12 cellular contexts compared by ENCODE assay signal in genomic region chr10:110456046-110456445, GRCh38. TPM values are rescaled to one million over a fixed set of nuclear protein-coding genes. Genes with fewer than 3 reads are reported as not detected.
DNase-seq lines count a peak whose midpoint lies in the region; ATAC-seq, FAIRE-seq and TF ChIP-seq lines count a peak whose summit lies in the region.
"Had no signal": no experiment of that assay in that cellular context is flagged by ENCODE, and none has a peak within 500 bp of the region (broad histone marks: within the 10 kb centered on the region; RNA-seq: fewer than 3 reads in every experiment).

No MANE protein-coding gene starts in this region.

- H4K20me1 ChIP-seq in PC-3 (ENCODE audit: low read length) (no peaks in the 10 kb centered on the region), keratinocyte (ENCODE audit: control insufficient read depth, extremely low read depth, insufficient read depth, low read length) (no peaks in the 10 kb centered on the region)

- peaks cover 53% of the 10 kb centered on the region for H3K4me1 Mint-ChIP-seq in activated T-cell treated with anti-CD3 and anti-CD28 coated beads, Interleukin-2, amount 50 U/mL, for 24 hours (ENCODE audit: low read depth)

- no peak overlapping the region for H3K4me3 ChIP-seq in PC-3 (ENCODE audit: low read length)
- no peak overlapping the region for H3K4me3 ChIP-seq in keratinocyte (ENCODE audit: control insufficient read depth in 2 of 3, extremely low read depth in 1 of 3, insufficient read depth in 2 of 3, low read depth in 1 of 3, low read length in 3 of 3)
- H3K4me3 ChIP-seq in stomach = no peak overlapping the region
- H3K4me3 ChIP-seq in uterus = no peak overlapping the region
- no peak overlapping the region for H3K4me3 ChIP-seq in testis
- H3K4me3 ChIP-seq: esophagus squamous epithelium had no signal

- no TSS peak for BruUV-seq in PC-3 (replicated peaks; lab: Mats Ljungman, UMichigan)

- H3K9ac ChIP-seq in PC-3 (ENCODE audit: low read length) = no peak overlapping the region
- no peak overlapping the region for H3K9ac ChIP-seq in keratinocyte (ENCODE audit: control insufficient read depth, extremely low read depth, insufficient read depth, low read length)

- H3K4me1 ChIP-seq in PC-3 (ENCODE audit: insufficient read depth, low read length) = peaks cover 29% of the 10 kb centered on the region
- H3K4me1 ChIP-seq in keratinocyte (ENCODE audit: control insufficient read depth, extremely low read depth, insufficient read depth, low read length) = peaks cover 19% of the 10 kb centered on the region
- H3K4me1 ChIP-seq in stomach = peaks cover 0 to 31% (median 15%) of the 10 kb centered on the region in 4 donors
- no peaks in the 10 kb centered on the region for H3K4me1 ChIP-seq in uterus
- H3K4me1 ChIP-seq in testis = no peaks in the 10 kb centered on the region

- no peaks in the 10 kb centered on the region for H3K9me3 ChIP-seq in PC-3 (ENCODE audit: low read length)
- H3K9me3 ChIP-seq in keratinocyte (ENCODE audit: control insufficient read depth, low read depth, low read length) = no peaks in the 10 kb centered on the region
- no peaks in the 10 kb centered on the region for H3K9me3 ChIP-seq in stomach
- H3K9me3 ChIP-seq in uterus = no peaks in the 10 kb centered on the region
- H3K9me3 ChIP-seq in testis = no peaks in the 10 kb centered on the region
- H3K9me3 ChIP-seq: esophagus squamous epithelium had no signal

- no peak overlapping the region for H2AFZ ChIP-seq in PC-3 (ENCODE audit: low read length)
- H2AFZ ChIP-seq in keratinocyte (ENCODE audit: control insufficient read depth, low read length) = no peak overlapping the region

- H3K27ac ChIP-seq in PC-3 (ENCODE audit: low read length) = no peak overlapping the region
- H3K27ac ChIP-seq in keratinocyte (ENCODE audit: control insufficient read depth, insufficient read depth, low read length) = no peak overlapping the region
- no peak overlapping the region for H3K27ac ChIP-seq in stomach
- no peak overlapping the region for H3K27ac ChIP-seq in uterus
- no peak overlapping the region for H3K27ac ChIP-seq in testis
- H3K27ac ChIP-seq: esophagus squamous epithelium had no signal

- no peaks in the 10 kb centered on the region for H3K9me1 ChIP-seq in keratinocyte (ENCODE audit: control insufficient read depth, extremely low read depth, insufficient read depth, low read length)

- H3K79me2 ChIP-seq in PC-3 (ENCODE audit: low read length) (no peaks in the 10 kb centered on the region), keratinocyte (ENCODE audit: control insufficient read depth, insufficient read depth, low read length) (no peaks in the 10 kb centered on the region)

- CTCF ChIA-PET in PC-3 (lab: Charles Lee) = no interaction called here

- DNase-seq in activated T-cell treated with anti-CD3 and anti-CD28 coated beads, Interleukin-2, amount 50 U/mL, for 24 hours = no peak
- no peak for DNase-seq in activated T-cell treated with anti-CD3 and anti-CD28 coated beads, Interleukin-2, amount 50 U/mL, for 1 hour
- DNase-seq in PC-3 (peak; percentile 21), keratinocyte (ENCODE audit: low read depth, low spot score) (no peak), stomach (peak; percentile 36), NCI-H146 treated with DMSO at 0.1 percent for 48 hours (lab: John Stamatoyannopoulos, UW; ENCODE audit: unreplicated experiment) (no peak), uterus (no peak), testis (no peak)
- DNase-seq: esophagus squamous epithelium, NCI-H1092 treated with DMSO at 0.1 percent for 48 hours had no signal

- H3K4me2 ChIP-seq in PC-3 (ENCODE audit: low read length) = no peak overlapping the region
- H3K4me2 ChIP-seq in keratinocyte (ENCODE audit: control insufficient read depth, extremely low read depth, insufficient read depth, low read depth, low read length) = peak overlapping the region; percentile 25

- H3K36me3 ChIP-seq in PC-3 (ENCODE audit: low read depth, low read length) (no peaks in the 10 kb centered on the region), keratinocyte (ENCODE audit: control insufficient read depth in 2 of 2, extremely low read depth in 1 of 2, insufficient read depth in 2 of 2, low read length in 2 of 2) (no peaks in the 10 kb centered on the region), stomach (no peaks in the 10 kb centered on the region), uterus (no peaks in the 10 kb centered on the region), testis (ENCODE audit: low read depth, missing control alignments) (no peaks in the 10 kb centered on the region)
- H3K36me3 ChIP-seq: esophagus squamous epithelium had no signal

- H3K27me3 ChIP-seq in PC-3 (ENCODE audit: low read length) (no peaks in the 10 kb centered on the region), keratinocyte (ENCODE audit: control insufficient read depth, extremely low read depth, insufficient read depth, low read length) (no peaks in the 10 kb centered on the region), stomach (no peaks in the 10 kb centered on the region), uterus (no peaks in the 10 kb centered on the region), testis (no peaks in the 10 kb centered on the region)
- H3K27me3 ChIP-seq: esophagus squamous epithelium had no signal

- intact Hi-C loops in PC-3 (cut with micrococcal nuclease) (no loop called here), stomach (cut with DNase I; ENCODE audit: low total_unique reads) (no loop called here), uterus (cut with DNase I; ENCODE audit: low total_unique reads) (no loop called here), testis (cut with DNase I; ENCODE audit: low total_unique reads) (no loop called here)

- H3K4me3 Mint-ChIP-seq in activated T-cell treated with anti-CD3 and anti-CD28 coated beads, Interleukin-2, amount 50 U/mL, for 24 hours = no peak overlapping the region
- H3K4me3 Mint-ChIP-seq: naive thymus-derived CD4-positive, alpha-beta T cell had no signal

- H3F3A ChIP-seq in PC-3 (ENCODE audit: low read length, unreplicated experiment) = no peaks in the 10 kb centered on the region

- no peaks in the 10 kb centered on the region for H3K36me3 Mint-ChIP-seq in activated T-cell treated with anti-CD3 and anti-CD28 coated beads, Interleukin-2, amount 50 U/mL, for 24 hours (ENCODE audit: low read depth)
- H3K36me3 Mint-ChIP-seq: brain; naive thymus-derived CD4-positive, alpha-beta T cell had no signal

- TF ChIP-seq POLR2A in stomach (IDR thresholded peaks at IDR 0.05) (no peak), uterus (IDR thresholded peaks at IDR 0.05) (no peak), testis (IDR thresholded peaks at IDR 0.05) (no peak)

- FAIRE-seq in keratinocyte (lab: Jason Lieb, UNC) = peak; percentile 75

- POLR2A ChIA-PET in PC-3 (lab: Charles Lee; ENCODE audit: unreplicated experiment) = no interaction called here

- H3K27me3 Mint-ChIP-seq in activated T-cell treated with anti-CD3 and anti-CD28 coated beads, Interleukin-2, amount 50 U/mL, for 24 hours = no peaks in the 10 kb centered on the region

- dilution Hi-C loops in keratinocyte (cut with MboI; ENCODE audit: extremely low pct_ligation_motif_present, low sequenced_read_pairs) = no loop called here

- H3K9me2 ChIP-seq in PC-3 (replicated peaks; ENCODE audit: low read length) = no peaks in the 10 kb centered on the region

- H3K27ac Mint-ChIP-seq in activated T-cell treated with anti-CD3 and anti-CD28 coated beads, Interleukin-2, amount 50 U/mL, for 24 hours = peak overlapping the region; percentile 61

- ATAC-seq in PC-3 = no peak
- ATAC-seq: naive thymus-derived CD4-positive, alpha-beta T cell had no signal

- WGBS in stomach, 5 donors = 64 to 88% (median 73%) methylated on average over 1 of the region's 1 CpG
- 44 to 54% methylated on average over 1 of the region's 1 CpG for WGBS in testis, 2 donors

- H3K9me3 Mint-ChIP-seq in activated T-cell treated with anti-CD3 and anti-CD28 coated beads, Interleukin-2, amount 50 U/mL, for 24 hours = no peaks in the 10 kb centered on the region

- TF ChIP-seq CTCF in PC-3 (conservative IDR thresholded peaks at IDR 0.05; ENCODE audit: low read depth, low read length) (no peak), keratinocyte (optimal IDR thresholded peaks at IDR 0.05 in 1 of 3, IDR thresholded peaks at IDR 0.05 in 1 of 3, conservative IDR thresholded peaks at IDR 0.05 in 1 of 3; ENCODE audit: extremely low read depth in 1 of 3, insufficient read depth in 2 of 3, low read length in 3 of 3) (no peak), stomach (IDR thresholded peaks at IDR 0.05) (no peak), uterus (IDR thresholded peaks at IDR 0.05) (no peak), testis (IDR thresholded peaks at IDR 0.05) (no peak)

- no peak for TF ChIP-seq EP300 in stomach (IDR thresholded peaks at IDR 0.05)

RNA-seq across cellular contexts. Expression of gene DUSP5, which starts 41.7 kb away (rescaled TPM):
- 205 and 206 TPM in 2 replicates for total RNA-seq in PC-3 (2014; rRNA removed)
- 38.0 to 55.5 TPM (median 49.6 TPM) in 3 replicates for polyA plus RNA-seq in keratinocyte
- polyA plus RNA-seq in keratinocyte (2011; ENCODE audit: low read depth) = 22.8 TPM
- polyA plus RNA-seq in keratinocyte (2011; cell fraction: cytosol; rRNA removed) = 41.9 and 45.2 TPM in 2 replicates
- 50.2 and 50.3 TPM in 2 replicates for polyA plus RNA-seq in keratinocyte (2011; cell fraction: nucleus; rRNA removed)
- 33.6 and 62.0 TPM in 2 replicates for polyA plus RNA-seq in keratinocyte (2012; ENCODE audit: low replicate concordance)
- 95.1 to 130 TPM (median 126 TPM) in 3 replicates for polyA minus RNA-seq in keratinocyte
- 115 TPM for polyA minus RNA-seq in keratinocyte (2011; cell fraction: cytosol; rRNA and poly(A)+ RNA removed)
- 42.7 and 55.8 TPM in 2 replicates for polyA minus RNA-seq in keratinocyte (2011; cell fraction: nucleus; rRNA and poly(A)+ RNA removed)
- total RNA-seq in stomach = 10 to 100 TPM in 3 of 5 donors, 1 to 10 TPM in 1, under 1 TPM in 1; 0.58 to 22.3 (median 10.7) TPM
- polyA plus RNA-seq in stomach = 10 to 100 TPM in 2 of 3 donors, 1 to 10 TPM in 1; 9.9 to 23.2 (median 10.4) TPM
- total RNA-seq in uterus = 100 to 1,000 TPM in 1 of 4 donors, 10 to 100 TPM in 3; 10.4 to 112 (median 17.5) TPM
- total RNA-seq in testis = 10 to 100 TPM; 42.7 to 57.5 TPM
- 42.8 TPM for polyA plus RNA-seq in testis (ENCODE audit: insufficient read depth, low read depth, low replicate concordance)

Comparison
In these comparisons a context has a peak if more than half of its experiments do, and no peak if none do; other contexts are left out.
1. DNase-seq: peak in PC-3 (single experiment) and stomach (single experiment); none in activated T-cell treated with anti-CD3 and anti-CD28 coated beads, Interleukin-2, amount 50 U/mL, for 24 hours (single experiment), activated T-cell treated with anti-CD3 and anti-CD28 coated beads, Interleukin-2, amount 50 U/mL, for 1 hour (single experiment), keratinocyte (single experiment), NCI-H146 treated with DMSO at 0.1 percent for 48 hours (single experiment), uterus (0 of 2) and testis (single experiment).